ENCODE assay signal across 8 cellular contexts in genomic region chr10:103584216-103585010, GRCh38.
DNase-seq lines count a peak whose midpoint lies in the region; ATAC-seq and TF ChIP-seq lines count a peak whose summit lies in the region.

No MANE protein-coding gene starts in this region.

- DNase-seq in CD14-positive monocyte (ENCODE audit: low spot score) (no peak), RPMI8226 (peak; percentile 78), memory B cell (ENCODE audit: low spot score in 2 of 2) (peak; percentile 42 to 46), NCI-H2107 (lab: John Stamatoyannopoulos, UW) (no peak), brain microvascular endothelial cell (no peak), NCI-H345 treated with DMSO at 0.1 percent for 48 hours (lab: John Stamatoyannopoulos, UW; ENCODE audit: unreplicated experiment) (no peak)
- peak; percentile 60 for DNase-seq in activated naive CD8-positive, alpha-beta T cell treated with anti-CD3 and anti-CD28 coated beads, Interleukin-2, amount 50 U/mL, for 24 hours
- DNase-seq in stimulated activated naive CD4-positive, alpha-beta T cell (lab: John Stamatoyannopoulos, UW) = peak; percentile 51 to 77 (median 60)

- H3K27ac Mint-ChIP-seq in CD14-positive monocyte = peak overlapping the region in 1 of 7 donors; percentile 66
- H3K27ac Mint-ChIP-seq in activated naive CD8-positive, alpha-beta T cell treated with anti-CD3 and anti-CD28 coated beads, Interleukin-2, amount 50 U/mL, for 24 hours = peak overlapping the region; percentile 59
- H3K27ac Mint-ChIP-seq in memory B cell = peak overlapping the region; percentile 69

- H3K4me3 ChIP-seq in brain microvascular endothelial cell (ENCODE audit: low read depth, low read length) = no peak overlapping the region

- H3K36me3 ChIP-seq in brain microvascular endothelial cell (replicated peaks) = no peaks in the 10 kb centered on the region

- H3K4me1 Mint-ChIP-seq in CD14-positive monocyte (peaks cover 19% of the 10 kb centered on the region), memory B cell (peaks cover 4% of the 10 kb centered on the region)
- H3K4me1 Mint-ChIP-seq in activated naive CD8-positive, alpha-beta T cell treated with anti-CD3 and anti-CD28 coated beads, Interleukin-2, amount 50 U/mL, for 24 hours = peaks cover 6% of the 10 kb centered on the region

- intact Hi-C loops in CD14-positive monocyte (cut with micrococcal nuclease) = no loop called here

- no peaks in the 10 kb centered on the region for H3K36me3 Mint-ChIP-seq in CD14-positive monocyte
- H3K36me3 Mint-ChIP-seq in activated naive CD8-positive, alpha-beta T cell treated with anti-CD3 and anti-CD28 coated beads, Interleukin-2, amount 50 U/mL, for 24 hours (ENCODE audit: low read depth) = no peaks in the 10 kb centered on the region
- peaks cover 2% of the 10 kb centered on the region for H3K36me3 Mint-ChIP-seq in memory B cell

- peaks cover 3 to 22% (median 22%) of the 10 kb centered on the region in 3 donors for H3K27me3 Mint-ChIP-seq in CD14-positive monocyte (ENCODE audit: low read depth in 3 of 3)
- peaks cover 9% of the 10 kb centered on the region for H3K27me3 Mint-ChIP-seq in activated naive CD8-positive, alpha-beta T cell treated with anti-CD3 and anti-CD28 coated beads, Interleukin-2, amount 50 U/mL, for 24 hours
- H3K27me3 Mint-ChIP-seq in memory B cell = peaks cover 2% of the 10 kb centered on the region

- H3K27ac ChIP-seq in brain microvascular endothelial cell = no peak overlapping the region

- in situ Hi-C loops in brain microvascular endothelial cell (cut with HindIII; ENCODE audit: low pct_ligation_motif_present, low sequenced_read_pairs) = no loop called here

- H3K4me3 Mint-ChIP-seq in CD14-positive monocyte = peak overlapping the region; percentile 81 to 86
- H3K4me3 Mint-ChIP-seq in activated naive CD8-positive, alpha-beta T cell treated with anti-CD3 and anti-CD28 coated beads, Interleukin-2, amount 50 U/mL, for 24 hours = peak overlapping the region; percentile 79
- H3K4me3 Mint-ChIP-seq in memory B cell = peak overlapping the region; percentile 83

- ATAC-seq in activated naive CD8-positive, alpha-beta T cell treated with anti-CD3 and anti-CD28 coated beads, Interleukin-2, amount 50 U/mL, for 24 hours = peak; percentile 39
- peak; percentile 81 for ATAC-seq in memory B cell (ENCODE audit: low read depth)

- H3K27me3 ChIP-seq in brain microvascular endothelial cell (replicated peaks) = peaks cover 55% of the 10 kb centered on the region

- H3K9me3 Mint-ChIP-seq in CD14-positive monocyte (peaks cover 4 to 18% (median 8%) of the 10 kb centered on the region in 7 donors), memory B cell (peaks cover 2% of the 10 kb centered on the region)
- H3K9me3 Mint-ChIP-seq in activated naive CD8-positive, alpha-beta T cell treated with anti-CD3 and anti-CD28 coated beads, Interleukin-2, amount 50 U/mL, for 24 hours = peaks cover 4% of the 10 kb centered on the region

- TF ChIP-seq CTCF in CD14-positive monocyte (IDR thresholded peaks at IDR 0.05) = no peak
- no peak for TF ChIP-seq CTCF in brain microvascular endothelial cell (IDR thresholded peaks at IDR 0.05; ENCODE audit: low read depth, low read length, missing control alignments)

Comparison
In these comparisons a context has a peak if more than half of its experiments do, and no peak if none do; other contexts are left out.
1. DNase-seq: peak in RPMI8226 (single experiment), activated naive CD8-positive, alpha-beta T cell treated with anti-CD3 and anti-CD28 coated beads, Interleukin-2, amount 50 U/mL, for 24 hours (single experiment), memory B cell (2 of 2) and stimulated activated naive CD4-positive, alpha-beta T cell (6 of 6); none in CD14-positive monocyte (single experiment), NCI-H2107 (single experiment), brain microvascular endothelial cell (single experiment) and NCI-H345 treated with DMSO at 0.1 percent for 48 hours (single experiment).
2. Peak in every context shown above with its lines, with median percentiles within 50 percentile points of each other: H3K4me3 Mint-ChIP-seq.